Comparison of ENCODE assay signal across 21 cellular contexts in genomic region chr2:203585541-203585940, GRCh38. TPM values are rescaled to one million over a fixed set of nuclear protein-coding genes. Genes with fewer than 3 reads are reported as not detected.
DNase-seq lines count a peak whose midpoint lies in the region; FAIRE-seq and TF ChIP-seq lines count a peak whose summit lies in the region.
"Had no signal": no experiment of that assay in that cellular context is flagged by ENCODE, and none has a peak within 500 bp of the region (broad histone marks: within the 10 kb centered on the region; RNA-seq: fewer than 3 reads in every experiment).

No MANE protein-coding gene starts in this region.

- POLR2A ChIA-PET in activated CD4-positive, alpha-beta memory T cell treated with anti-CD3 and anti-CD28 coated beads, Interleukin-2, amount 10 ng/mL, durations not matched to agents 7 days and 5 days (lab: Charles Lee) = no interaction called here

- H3K36me3 ChIP-seq in Karpas-422 (ENCODE audit: insufficient read depth, low read length) (no peaks in the 10 kb centered on the region), astrocyte (ENCODE audit: insufficient read depth, low read length) (no peaks in the 10 kb centered on the region)
- H3K36me3 ChIP-seq: BLaER1 treated with 17β-estradiol and CSF1 and Interleukin-3, amounts not matched to agents 10 nM and 100 nM; heart left ventricle; lower lobe of right lung had no signal

- no peaks in the 10 kb centered on the region for H4K20me1 ChIP-seq in Karpas-422 (ENCODE audit: insufficient read depth, low read depth, low read length)
- no peaks in the 10 kb centered on the region for H4K20me1 ChIP-seq in astrocyte (ENCODE audit: insufficient read depth, low read length)
- H4K20me1 ChIP-seq: BLaER1 treated with 17β-estradiol and CSF1 and Interleukin-3, amounts not matched to agents 10 nM and 100 nM had no signal

- no peak for FAIRE-seq in astrocyte (lab: Jason Lieb, UNC)
- FAIRE-seq: bronchial epithelial cell had no signal

- no peak for TF ChIP-seq CTCF in astrocyte (IDR thresholded peaks at IDR 0.05; ENCODE audit: insufficient read depth, low read depth, low read length)
- no peak for TF ChIP-seq CTCF in nephron progenitor cell (IDR thresholded peaks at IDR 0.05)

- H2AFZ ChIP-seq in Karpas-422 (ENCODE audit: low read length) (no peak overlapping the region), astrocyte (ENCODE audit: low read depth, low read length) (no peak overlapping the region)

- peaks cover 39% of the 10 kb centered on the region for H3K4me1 ChIP-seq in Karpas-422 (ENCODE audit: low read length)
- H3K4me1 ChIP-seq in astrocyte (ENCODE audit: insufficient read depth, low read length) = peaks cover 39% of the 10 kb centered on the region

- no peak overlapping the region for H3K27ac ChIP-seq in Karpas-422 (ENCODE audit: low read length)
- no peak overlapping the region for H3K27ac ChIP-seq in astrocyte (ENCODE audit: low read depth, low read length)
- H3K27ac ChIP-seq: BLaER1 treated with 17β-estradiol and CSF1 and Interleukin-3, amounts not matched to agents 10 nM and 100 nM; heart left ventricle; lower lobe of right lung had no signal

- H3K9me3 Mint-ChIP-seq in astrocyte (ENCODE audit: unreplicated experiment) (no peaks in the 10 kb centered on the region), nephron progenitor cell (no peaks in the 10 kb centered on the region)
- H3K9me3 Mint-ChIP-seq in activated CD4-positive, alpha-beta memory T cell treated with anti-CD3 and anti-CD28 coated beads, Interleukin-2, amount 10 ng/mL, durations not matched to agents 7 days and 5 days = no peaks in the 10 kb centered on the region
- H3K9me3 Mint-ChIP-seq: activated naive CD8-positive, alpha-beta T cell treated with anti-CD3 and anti-CD28 coated beads, Interleukin-2, amount 10 ng/mL, durations not matched to agents 7 days and 5 days; naive thymus-derived CD4-positive, alpha-beta T cell had no signal

- H3K9ac ChIP-seq in Karpas-422 (ENCODE audit: low read length) (no peak overlapping the region), astrocyte (ENCODE audit: low read length) (no peak overlapping the region)
- H3K9ac ChIP-seq: BLaER1 treated with 17β-estradiol and CSF1 and Interleukin-3, amounts not matched to agents 10 nM and 100 nM had no signal

- H3K27me3 ChIP-seq in Karpas-422 (ENCODE audit: low read length) = no peaks in the 10 kb centered on the region
- no peaks in the 10 kb centered on the region for H3K27me3 ChIP-seq in astrocyte (ENCODE audit: insufficient read depth, low read length)
- H3K27me3 ChIP-seq: heart left ventricle had no signal

- H3K27me3 Mint-ChIP-seq in astrocyte (ENCODE audit: low read depth, unreplicated experiment) = no peaks in the 10 kb centered on the region
- H3K27me3 Mint-ChIP-seq in nephron progenitor cell (ENCODE audit: low read depth, poor library complexity) = no peaks in the 10 kb centered on the region
- H3K27me3 Mint-ChIP-seq in activated CD4-positive, alpha-beta memory T cell treated with anti-CD3 and anti-CD28 coated beads, Interleukin-2, amount 10 ng/mL, durations not matched to agents 7 days and 5 days = peaks cover 46% of the 10 kb centered on the region

- no peak overlapping the region for H3K4me3 Mint-ChIP-seq in astrocyte (ENCODE audit: unreplicated experiment)
- H3K4me3 Mint-ChIP-seq in nephron progenitor cell = peak overlapping the region; percentile 4
- no peak overlapping the region for H3K4me3 Mint-ChIP-seq in activated CD4-positive, alpha-beta memory T cell treated with anti-CD3 and anti-CD28 coated beads, Interleukin-2, amount 10 ng/mL, durations not matched to agents 7 days and 5 days
- H3K4me3 Mint-ChIP-seq: activated CD8-positive, alpha-beta T cell treated with anti-CD3 and anti-CD28 coated beads, Interleukin-2, amount 10 ng/mL, durations not matched to agents 7 days and 5 days; activated naive CD8-positive, alpha-beta T cell treated with anti-CD3 and anti-CD28 coated beads, Interleukin-2, amount 10 ng/mL, durations not matched to agents 7 days and 5 days; immature natural killer cell; naive thymus-derived CD4-positive, alpha-beta T cell had no signal

- no peaks in the 10 kb centered on the region for H3K9me2 ChIP-seq in Karpas-422 (replicated peaks; ENCODE audit: insufficient read depth, low read length)

- H3K4me1 Mint-ChIP-seq in astrocyte (ENCODE audit: low read depth, unreplicated experiment) (peaks cover 49% of the 10 kb centered on the region), nephron progenitor cell (peaks cover 35% of the 10 kb centered on the region)
- H3K4me1 Mint-ChIP-seq in activated CD4-positive, alpha-beta memory T cell treated with anti-CD3 and anti-CD28 coated beads, Interleukin-2, amount 10 ng/mL, durations not matched to agents 7 days and 5 days = peaks cover 29% of the 10 kb centered on the region

- peak overlapping the region; percentile 70 for H3K4me2 ChIP-seq in Karpas-422 (ENCODE audit: low read depth, low read length, poor library complexity, severe bottlenecking)
- peak overlapping the region; percentile 21 for H3K4me2 ChIP-seq in astrocyte (ENCODE audit: low read length)

- H3K79me2 ChIP-seq in Karpas-422 (ENCODE audit: low read length) = no peaks in the 10 kb centered on the region
- H3K79me2 ChIP-seq in astrocyte (ENCODE audit: insufficient read depth, low read length) = no peaks in the 10 kb centered on the region

- CTCF ChIA-PET in activated CD4-positive, alpha-beta memory T cell treated with anti-CD3 and anti-CD28 coated beads, Interleukin-2, amount 10 ng/mL, durations not matched to agents 7 days and 5 days (lab: Charles Lee) = no interaction called here

- H3K4me3 ChIP-seq in Karpas-422 (ENCODE audit: low read length) (no peak overlapping the region), astrocyte (ENCODE audit: insufficient read depth, low read depth, low read length) (no peak overlapping the region)
- H3K4me3 ChIP-seq: BLaER1 treated with 17β-estradiol and CSF1 and Interleukin-3, amounts not matched to agents 10 nM and 100 nM; heart left ventricle; lower lobe of right lung had no signal

- peak; percentile 29 for DNase-seq in NCI-H146 (lab: John Stamatoyannopoulos, UW)
- DNase-seq in NCI-H146 treated with DMSO at 0.1 percent for 48 hours (lab: John Stamatoyannopoulos, UW; ENCODE audit: unreplicated experiment) = no peak
- DNase-seq in Karpas-422 = no peak
- no peak for DNase-seq in astrocyte (ENCODE audit: low read depth)
- DNase-seq in nephron progenitor cell = no peak
- DNase-seq in SHP77 treated with DMSO at 0.1 percent for 48 hours (lab: John Stamatoyannopoulos, UW) = no peak
- no peak for DNase-seq in cortex of kidney (lab: John Stamatoyannopoulos, UW)
- DNase-seq in activated CD4-positive, alpha-beta memory T cell treated with anti-CD3 and anti-CD28 coated beads, Interleukin-2, amount 10 ng/mL, durations not matched to agents 7 days and 5 days = no peak
- DNase-seq: activated CD8-positive, alpha-beta T cell treated with anti-CD3 and anti-CD28 coated beads, Interleukin-2, amount 10 ng/mL, durations not matched to agents 7 days and 5 days; activated naive CD8-positive, alpha-beta T cell treated with anti-CD3 and anti-CD28 coated beads, Interleukin-2, amount 10 ng/mL, durations not matched to agents 7 days and 5 days; heart left ventricle; immature natural killer cell; lower lobe of right lung; naive thymus-derived CD4-positive, alpha-beta T cell; NCI-H1436 treated with DMSO at 0.1 percent for 48 hours; RPMI8226; stimulated activated CD4-positive, alpha-beta T cell treated with anti-CD3 and anti-CD28 coated beads, Interleukin-12 subunit alpha, Interleukin-12 subunit beta, amount 100 ng/mL, for 4 hours; stimulated activated naive CD4-positive, alpha-beta T cell; T-helper 1 cell had no signal

- H3K27ac Mint-ChIP-seq in astrocyte (ENCODE audit: unreplicated experiment) (peak overlapping the region; percentile 22), nephron progenitor cell (no peak overlapping the region)
- no peak overlapping the region for H3K27ac Mint-ChIP-seq in activated CD4-positive, alpha-beta memory T cell treated with anti-CD3 and anti-CD28 coated beads, Interleukin-2, amount 10 ng/mL, durations not matched to agents 7 days and 5 days
- H3K27ac Mint-ChIP-seq: activated CD8-positive, alpha-beta T cell treated with anti-CD3 and anti-CD28 coated beads, Interleukin-2, amount 10 ng/mL, durations not matched to agents 7 days and 5 days; activated naive CD8-positive, alpha-beta T cell treated with anti-CD3 and anti-CD28 coated beads, Interleukin-2, amount 10 ng/mL, durations not matched to agents 7 days and 5 days; immature natural killer cell had no signal

- H3K9me3 ChIP-seq in Karpas-422 (ENCODE audit: low read length) (no peaks in the 10 kb centered on the region), astrocyte (ENCODE audit: insufficient read depth, low read depth, low read length) (no peaks in the 10 kb centered on the region)
- H3K9me3 ChIP-seq: BLaER1 treated with 17β-estradiol and CSF1 and Interleukin-3, amounts not matched to agents 10 nM and 100 nM; heart left ventricle; lower lobe of right lung had no signal

- no peaks in the 10 kb centered on the region for H3K36me3 Mint-ChIP-seq in astrocyte (ENCODE audit: low read depth, unreplicated experiment)
- no peaks in the 10 kb centered on the region for H3K36me3 Mint-ChIP-seq in nephron progenitor cell (ENCODE audit: low read depth)
- H3K36me3 Mint-ChIP-seq in activated CD4-positive, alpha-beta memory T cell treated with anti-CD3 and anti-CD28 coated beads, Interleukin-2, amount 10 ng/mL, durations not matched to agents 7 days and 5 days (ENCODE audit: low read depth) = no peaks in the 10 kb centered on the region
- H3K36me3 Mint-ChIP-seq: activated naive CD8-positive, alpha-beta T cell treated with anti-CD3 and anti-CD28 coated beads, Interleukin-2, amount 10 ng/mL, durations not matched to agents 7 days and 5 days; immature natural killer cell had no signal

RNA-seq across cellular contexts. Expression of gene RAPH1, which starts 50.4 kb away (rescaled TPM):
- total RNA-seq in Karpas-422 (2014; rRNA removed; shearing (Covaris generic); ENCODE audit: low replicate concordance) = not detected in 2 replicates
- 43.4 and 50.4 TPM in 2 replicates for total RNA-seq in astrocyte
- 1 to 10 TPM in 1 of 2 experiments, under 1 TPM in 1; 0.98 to 1.3 TPM for total RNA-seq in activated CD4-positive, alpha-beta memory T cell treated with anti-CD3 and anti-CD28 coated beads, Interleukin-2, amount 10 ng/mL, durations not matched to agents 7 days and 5 days

Comparison
In these comparisons a context has a peak if more than half of its experiments do, and no peak if none do; other contexts are left out.
1. RNA of gene RAPH1, which starts 50.4 kb away (total RNA-seq): 43.4 to 50.4 TPM in astrocyte; 0.98 to 1.3 TPM in activated CD4-positive, alpha-beta memory T cell treated with anti-CD3 and anti-CD28 coated beads, Interleukin-2, amount 10 ng/mL, durations not matched to agents 7 days and 5 days and not detected in Karpas-422; every median in the first group is over 10 times any median in the second.